29 cellular contexts compared by ENCODE assay signal in genomic region chr21:9759972-9760371, GRCh38.
"Had no signal": no experiment of that assay in that cellular context is flagged by ENCODE, and none has a peak within 500 bp of the region (broad histone marks: within the 10 kb centered on the region; RNA-seq: fewer than 3 reads in every experiment).

No MANE protein-coding gene starts in this region.

- H3K4me1 ChIP-seq: adrenal gland, body of pancreas, foreskin keratinocyte, gastrocnemius medialis, heart left ventricle had no signal

- H3K27me3 ChIP-seq: adrenal gland, body of pancreas, foreskin keratinocyte, gastrocnemius medialis had no signal

- H3K36me3 ChIP-seq: adrenal gland, gastrocnemius medialis, heart left ventricle, WERI-Rb-1 had no signal

- H3K27ac ChIP-seq: adrenal gland, body of pancreas, foreskin keratinocyte, gastrocnemius medialis, heart left ventricle, WERI-Rb-1 had no signal

- ATAC-seq: activated CD8-positive, alpha-beta T cell treated with anti-CD3 and anti-CD28 coated beads for 36 hours; activated naive CD8-positive, alpha-beta T cell treated with anti-CD3 and anti-CD28 coated beads, Interleukin-2, amount 50 U/mL, for 24 hours; body of pancreas; esophagus mucosa; foreskin keratinocyte; gastrocnemius medialis; heart left ventricle; T-helper 17 cell had no signal

- H3K4me3 ChIP-seq: adrenal gland, body of pancreas, gastrocnemius medialis, heart left ventricle had no signal

- DNase-seq: activated B cell treated with CpG ODN at 0.5 μM for 24 hours; activated CD4-positive, alpha-beta T cell treated with anti-CD3 and anti-CD28 coated beads for 48 hours; activated CD4-positive, alpha-beta T cell treated with anti-CD3 and anti-CD28 coated beads, Interleukin-2, amount 50 U/mL, for 1 hour; activated CD4-positive, alpha-beta T cell treated with anti-CD3 and anti-CD28 coated beads, Interleukin-2, amount 50 U/mL, for 48 hours; activated CD8-positive, alpha-beta memory T cell treated with anti-CD3 and anti-CD28 coated beads for 24 hours; activated CD8-positive, alpha-beta T cell treated with anti-CD3 and anti-CD28 coated beads for 36 hours; activated effector memory CD4-positive, alpha-beta T cell treated with anti-CD3 and anti-CD28 coated beads, Interleukin-2, amount 50 U/mL, for 16 hours; activated naive CD4-positive, alpha-beta T cell treated with anti-CD3 and anti-CD28 coated beads for 36 hours; activated naive CD8-positive, alpha-beta T cell treated with anti-CD3 and anti-CD28 coated beads for 36 hours; activated naive CD8-positive, alpha-beta T cell treated with anti-CD3 and anti-CD28 coated beads, Interleukin-2, amount 50 U/mL, for 24 hours; activated T-cell treated with anti-CD3 and anti-CD28 coated beads, Interleukin-2, amount 50 U/mL, for 48 hours; amygdala; aorta; body of pancreas; caudate nucleus; cortex of kidney; dermis blood vessel endothelial cell; effector CD8-positive, alpha-beta T cell; foreskin keratinocyte; gastrocnemius medialis; glutamatergic neuron; heart left ventricle; T-helper 1 cell; T-helper 17 cell; T1000; WERI-Rb-1 had no signal

- FAIRE-seq: colon had no signal

- H3K9me3 ChIP-seq: adrenal gland, body of pancreas, gastrocnemius medialis had no signal
